In the genomic region with DNA sequence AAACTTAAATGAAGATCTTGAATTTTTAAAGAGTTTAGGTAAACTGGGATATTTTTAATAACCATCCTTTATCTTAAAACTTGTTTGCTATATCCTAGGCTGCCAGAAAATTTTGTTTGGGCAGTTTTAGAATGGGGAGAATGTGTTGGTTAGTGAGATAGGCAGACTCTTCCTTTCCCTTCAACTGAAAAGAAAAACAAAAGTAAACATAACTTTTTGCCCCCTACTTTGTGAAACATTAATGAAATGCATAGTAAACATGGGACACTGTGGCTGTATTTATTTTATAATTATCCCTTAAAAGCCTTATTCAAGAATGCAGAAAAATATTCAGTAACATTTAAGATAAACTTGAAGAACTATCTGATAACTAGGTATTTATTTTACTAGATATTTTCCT, we compare ENCODE assay signal across 19 cellular contexts.
"Had no signal": no experiment of that assay in that cellular context is flagged by ENCODE, and none has a peak within 500 bp of the region (broad histone marks: within the 10 kb centered on the region; RNA-seq: fewer than 3 reads in every experiment).

No MANE protein-coding gene starts in this region.

- H3K9ac ChIP-seq: parathyroid adenoma had no signal

- ATAC-seq: left lung; naive thymus-derived CD8-positive, alpha-beta T cell had no signal

- DNase-seq: activated CD4-positive, CD25-positive, alpha-beta regulatory T cell treated with anti-CD3 and anti-CD28 coated beads, Interleukin-2, amount 50 U/mL, for 72 hours; activated CD8-positive, alpha-beta memory T cell treated with anti-CD3 and anti-CD28 coated beads for 24 hours; activated CD8-positive, alpha-beta memory T cell treated with anti-CD3 and anti-CD28 coated beads, Interleukin-2, amount 50 U/mL, for 48 hours; activated naive CD4-positive, alpha-beta T cell treated with Interleukin-2 at 50 U/mL for 16 hours; activated naive CD8-positive, alpha-beta T cell treated with anti-CD3 and anti-CD28 coated beads, Interleukin-2, amount 10 ng/mL, durations not matched to agents 7 days and 5 days; amygdala; central memory CD4-positive, alpha-beta T cell; erythroblast; kidney; left lung; naive thymus-derived CD8-positive, alpha-beta T cell; sigmoid colon; spleen; stimulated activated naive CD4-positive, alpha-beta T cell; thyroid gland had no signal

- FAIRE-seq: endometrium, frontal cortex, kidney had no signal

- H3K27ac Mint-ChIP-seq: activated naive CD8-positive, alpha-beta T cell treated with anti-CD3 and anti-CD28 coated beads, Interleukin-2, amount 10 ng/mL, durations not matched to agents 7 days and 5 days had no signal

- H3K9me3 ChIP-seq: left lung, sigmoid colon, spleen, thyroid gland had no signal

- H3K27me3 Mint-ChIP-seq: activated naive CD8-positive, alpha-beta T cell treated with anti-CD3 and anti-CD28 coated beads, Interleukin-2, amount 10 ng/mL, durations not matched to agents 7 days and 5 days; naive thymus-derived CD8-positive, alpha-beta T cell had no signal

- H3K27me3 ChIP-seq: left lung, sigmoid colon, spleen, thyroid gland had no signal

- H3K9me3 Mint-ChIP-seq: activated naive CD8-positive, alpha-beta T cell treated with anti-CD3 and anti-CD28 coated beads, Interleukin-2, amount 10 ng/mL, durations not matched to agents 7 days and 5 days; naive thymus-derived CD8-positive, alpha-beta T cell had no signal

- H3K4me3 Mint-ChIP-seq: activated naive CD8-positive, alpha-beta T cell treated with anti-CD3 and anti-CD28 coated beads, Interleukin-2, amount 10 ng/mL, durations not matched to agents 7 days and 5 days; naive thymus-derived CD8-positive, alpha-beta T cell had no signal

- H3K27ac ChIP-seq: coronary artery, left lung, parathyroid adenoma had no signal

- H2AFZ ChIP-seq: parathyroid adenoma had no signal

- H3K4me3 ChIP-seq: coronary artery, left lung, sigmoid colon, spleen, thyroid gland had no signal
